7 cellular contexts compared by ENCODE assay signal in the genomic region with DNA sequence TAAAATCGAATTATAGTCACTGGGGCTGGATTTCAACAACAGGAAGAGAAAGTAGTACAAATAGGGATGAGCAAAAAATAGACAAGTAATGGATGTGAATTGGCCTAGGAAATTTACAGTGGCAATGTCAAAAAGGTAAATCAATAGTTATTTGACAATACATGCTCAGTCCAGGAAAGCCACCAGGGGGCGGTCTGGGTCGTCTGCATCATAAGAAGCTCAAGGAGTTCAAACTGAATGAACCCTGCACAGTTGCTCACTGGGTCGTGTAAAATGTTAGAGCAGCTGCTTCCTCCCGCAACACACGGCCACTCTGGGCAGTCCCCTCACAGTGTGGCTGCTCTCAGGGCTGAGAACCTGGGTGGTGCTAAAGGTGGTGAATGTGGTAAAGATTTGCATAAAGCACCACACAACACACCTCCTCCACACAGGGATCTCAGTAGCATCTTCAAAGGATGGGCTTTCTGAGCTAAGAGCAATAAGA.
A peak's percentile ranks its signal among the peaks of the same experiment; 100 is the strongest.
DNase-seq lines count a peak whose midpoint lies in the region; FAIRE-seq and TF ChIP-seq lines count a peak whose summit lies in the region.

No MANE protein-coding gene starts in this region.

- TF ChIP-seq CTCF in GM12865 (IDR thresholded peaks at IDR 0.05; ENCODE audit: insufficient read depth, low read depth, low read length, missing control alignments), result peak; percentile 64
- peak; percentile 65 for TF ChIP-seq CTCF in LNCaP clone FGC (IDR thresholded peaks at IDR 0.05; ENCODE audit: control insufficient read depth, extremely low read depth, insufficient read depth)

- no peak for TF ChIP-seq POLR2A in H54 (IDR thresholded peaks at IDR 0.05; ENCODE audit: low read depth, low read length)

- H3K4me3 ChIP-seq in GM12865 (ENCODE audit: low read depth, low read length) (no peak overlapping the region), LNCaP clone FGC (ENCODE audit: low read depth, low read length) (no peak overlapping the region)

- FAIRE-seq in H54 (lab: Jason Lieb, UNC), result peak; percentile 6

- DNase-seq in GM12865 (ENCODE audit: low read depth), result peak; percentile 91
- peak; percentile 23 for DNase-seq in H54 (ENCODE audit: insufficient read length, low spot score)
- peak; percentile 19 for DNase-seq in LNCaP clone FGC (ENCODE audit: low read depth)
- DNase-seq in SW480 (ENCODE audit: low spot score), result peak; percentile 46
- peak; percentile 43 for DNase-seq in amniotic epithelial cell (ENCODE audit: low read depth)
- peak; percentile 23 for DNase-seq in iPS DF 19.7 (ENCODE audit: low read depth, low spot score)
- DNase-seq in stimulated activated CD4-positive, alpha-beta T cell treated with anti-CD3 and anti-CD28 coated beads, Interleukin-1b, Interleukin-23, amount 100 ng/mL, for 48 hours, result peak; percentile 70

Comparison
In these comparisons a context has a peak if more than half of its experiments do, and no peak if none do; other contexts are left out.
1. DNase-seq: peak in every context shown above with its lines; median percentile 91 in GM12865; 70 in stimulated activated CD4-positive, alpha-beta T cell treated with anti-CD3 and anti-CD28 coated beads, Interleukin-1b, Interleukin-23, amount 100 ng/mL, for 48 hours; 46 in SW480; 43 in amniotic epithelial cell; 23 in H54; 23 in iPS DF 19.7; 19 in LNCaP clone FGC.